23 cellular contexts compared by ENCODE assay signal in the genomic region with DNA sequence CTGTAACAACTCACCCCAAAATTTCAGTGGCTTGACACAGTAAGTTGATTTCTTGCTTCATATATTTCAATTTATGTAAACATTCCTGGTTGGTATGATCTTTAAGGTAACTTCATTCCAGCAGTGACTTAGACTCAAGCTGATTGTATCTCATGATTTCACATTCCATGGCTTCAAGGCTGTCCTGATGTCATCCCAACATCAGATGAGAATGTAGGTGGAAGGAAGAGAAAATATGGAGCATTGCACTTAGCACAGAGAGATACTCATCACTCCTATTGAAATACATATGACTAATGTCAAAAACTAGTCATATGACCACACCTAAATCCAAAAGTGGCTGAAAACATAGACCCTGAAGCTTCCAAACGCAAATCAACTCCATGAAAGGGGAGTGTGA.
"Had no signal": no experiment of that assay in that cellular context is flagged by ENCODE, and none has a peak within 500 bp of the region (broad histone marks: within the 10 kb centered on the region; RNA-seq: fewer than 3 reads in every experiment).

No MANE protein-coding gene starts in this region.

- H3K36me3 ChIP-seq: brain microvascular endothelial cell, WERI-Rb-1 had no signal

- H3K27me3 ChIP-seq: brain microvascular endothelial cell, dorsolateral prefrontal cortex had no signal

- H3K27ac ChIP-seq: brain microvascular endothelial cell, coronary artery, dorsolateral prefrontal cortex, WERI-Rb-1 had no signal

- H3K4me3 ChIP-seq: coronary artery, dorsolateral prefrontal cortex had no signal

- DNase-seq: activated B cell treated with CpG ODN at 0.5 μM for 24 hours; activated CD4-positive, alpha-beta memory T cell treated with anti-CD3 and anti-CD28 coated beads for 36 hours; activated CD4-positive, alpha-beta T cell treated with anti-CD3 and anti-CD28 coated beads, Interleukin-2, amount 10 ng/mL, durations not matched to agents 24 days and 14 days; activated CD8-positive, alpha-beta memory T cell treated with anti-CD3 and anti-CD28 coated beads, Interleukin-2, amount 10 ng/mL, durations not matched to agents 7 days and 5 days; activated CD8-positive, alpha-beta memory T cell treated with anti-CD3 and anti-CD28 coated beads, Interleukin-2, amount 50 U/mL, for 4 hours; activated CD8-positive, alpha-beta T cell treated with anti-CD3 and anti-CD28 coated beads, Interleukin-2, amount 10 ng/mL, durations not matched to agents 7 days and 5 days; activated gamma-delta T cell; activated naive CD4-positive, alpha-beta T cell; activated naive CD4-positive, alpha-beta T cell treated with anti-CD3 and anti-CD28 coated beads, Interleukin-2, amount 10 ng/mL, durations not matched to agents 7 days and 5 days; activated T-cell treated with anti-CD3 and anti-CD28 coated beads, Interleukin-2, amount 50 U/mL, for 24 hours; activated T-cell treated with anti-CD3 and anti-CD28 coated beads, Interleukin-2, amount 50 U/mL, for 72 hours; amniotic stem cell; anterior cingulate cortex; brain microvascular endothelial cell; dorsolateral prefrontal cortex; effector memory CD4-positive, alpha-beta T cell; endodermal cell; foreskin fibroblast; head of caudate nucleus; T-cell; T1000; WERI-Rb-1 had no signal
